Comparison of ENCODE assay signal across 8 cellular contexts in genomic region chr3:17692846-17693669, GRCh38. TPM values are rescaled to one million over a fixed set of nuclear protein-coding genes. Genes with fewer than 3 reads are reported as not detected.
DNase-seq lines count a peak whose midpoint lies in the region; ATAC-seq lines count a peak whose summit lies in the region.
"Not testable (repeated sequence)": the region's sequence is repeated elsewhere in the genome, so short reads cannot be mapped to it uniquely, and the experiment has no call there.

No MANE protein-coding gene starts in this region.

- H3K27ac Mint-ChIP-seq in CD4-positive, CD25-positive, alpha-beta regulatory T cell, result peak overlapping the region in 1 of 3 donors; percentile 80
- not testable (repeated sequence) for H3K27ac Mint-ChIP-seq in activated CD4-positive, alpha-beta T cell treated with anti-CD3 and anti-CD28 coated beads, Interleukin-2, amount 10 ng/mL, durations not matched to agents 24 days and 14 days; effector memory CD8-positive, alpha-beta T cell

- ATAC-seq in CD4-positive, CD25-positive, alpha-beta regulatory T cell (ENCODE audit: low read depth in 2 of 2), result peak; percentile 39 to 53
- peak; percentile 30 to 56 for ATAC-seq in activated T-cell treated with anti-CD3 and anti-CD28 coated beads, Interleukin-2, amount 50 U/mL, for 4 hours
- ATAC-seq in effector memory CD8-positive, alpha-beta T cell (replicated peaks), result peak; percentile 55

- H3K27me3 ChIP-seq in CD4-positive, CD25-positive, alpha-beta regulatory T cell (ENCODE audit: control insufficient read depth, insufficient read depth, low read length); HUES6 (ENCODE audit: control insufficient read depth, insufficient read depth, low read length); trophoblast cell (ENCODE audit: insufficient read depth, low read length): not testable (repeated sequence)

- H3K9ac ChIP-seq in HUES6 (ENCODE audit: low read length), result peak overlapping the region; percentile 66
- not testable (repeated sequence) for H3K9ac ChIP-seq in trophoblast cell (ENCODE audit: low read length)

- not testable (repeated sequence) for H3K4me2 ChIP-seq in trophoblast cell (ENCODE audit: low read length)

- H3K18ac ChIP-seq in trophoblast cell (ENCODE audit: low read length), result peak overlapping the region; percentile 78

- H3K9me3 ChIP-seq in CD4-positive, CD25-positive, alpha-beta regulatory T cell (ENCODE audit: control insufficient read depth in 2 of 2, low read length in 2 of 2); HUES6 (ENCODE audit: control insufficient read depth, insufficient read depth, low read depth, low read length); trophoblast cell (ENCODE audit: insufficient read depth, low read depth, low read length): not testable (repeated sequence)

- not testable (repeated sequence) for H3K4me3 ChIP-seq in CD4-positive, CD25-positive, alpha-beta regulatory T cell (ENCODE audit: low read depth, low read length); trophoblast cell (ENCODE audit: low read depth, low read length)
- peak overlapping the region; percentile 47; the same call in 1 of the 2 replicates for H3K4me3 ChIP-seq in HUES6 (ENCODE audit: low read depth, low read length)

- not testable (repeated sequence) for H4K91ac ChIP-seq in trophoblast cell (ENCODE audit: low read depth, low read length)

- peak in 2 of 3 donors; percentile 44 to 57 for DNase-seq in CD4-positive, CD25-positive, alpha-beta regulatory T cell
- DNase-seq in SIG-M5 treated with dmso at 0.1 percent for 504 hours (lab: John Stamatoyannopoulos, UW; ENCODE audit: unreplicated experiment), result peak; percentile 29
- DNase-seq in activated CD4-positive, alpha-beta T cell treated with anti-CD3 and anti-CD28 coated beads, Interleukin-2, amount 10 ng/mL, durations not matched to agents 24 days and 14 days, result peak; percentile 59
- DNase-seq in activated T-cell treated with anti-CD3 and anti-CD28 coated beads, Interleukin-2, amount 50 U/mL, for 4 hours, result peak; percentile 34
- DNase-seq in effector memory CD8-positive, alpha-beta T cell, result peak; percentile 2 to 13 (median 7)
- peak; percentile 38 to 61 for DNase-seq in trophoblast cell
- peak; percentile 27 to 29 for DNase-seq in stimulated activated CD4-positive, alpha-beta T cell treated with anti-CD3 and anti-CD28 coated beads, Interleukin-4, amount 100 ng/mL, for 48 hours (ENCODE audit: low read depth in 2 of 2)

- not testable (repeated sequence) for H3K4me1 ChIP-seq in CD4-positive, CD25-positive, alpha-beta regulatory T cell (ENCODE audit: control insufficient read depth, insufficient read depth, low read length, poor library complexity, severe bottlenecking); HUES6 (ENCODE audit: control insufficient read depth, insufficient read depth, low read length); trophoblast cell (ENCODE audit: control insufficient read depth in 1 of 2, insufficient read depth in 2 of 2, low read length in 2 of 2)

- not testable (repeated sequence) for H4K12ac ChIP-seq in trophoblast cell (ENCODE audit: low read depth, low read length)

- H3K4me3 Mint-ChIP-seq in CD4-positive, CD25-positive, alpha-beta regulatory T cell, result peak overlapping the region in 2 of 4 donors; percentile 27 to 67
- H3K4me3 Mint-ChIP-seq in activated CD4-positive, alpha-beta T cell treated with anti-CD3 and anti-CD28 coated beads, Interleukin-2, amount 10 ng/mL, durations not matched to agents 24 days and 14 days; activated T-cell treated with anti-CD3 and anti-CD28 coated beads, Interleukin-2, amount 50 U/mL, for 4 hours: not testable (repeated sequence)
- peak overlapping the region in 1 of 2 donors; percentile 41 for H3K4me3 Mint-ChIP-seq in effector memory CD8-positive, alpha-beta T cell

- intact Hi-C loops in activated CD4-positive, alpha-beta T cell treated with anti-CD3 and anti-CD28 coated beads, Interleukin-2, amount 10 ng/mL, durations not matched to agents 24 days and 14 days (cut with micrococcal nuclease), result not testable (repeated sequence)

- not testable (repeated sequence) for H3K36me3 ChIP-seq in CD4-positive, CD25-positive, alpha-beta regulatory T cell (ENCODE audit: control insufficient read depth, insufficient read depth, low read length); HUES6 (ENCODE audit: control insufficient read depth, insufficient read depth, low read length); trophoblast cell (ENCODE audit: control insufficient read depth in 1 of 2, insufficient read depth in 2 of 2, low read length in 2 of 2)

- not testable (repeated sequence) for H3K27ac ChIP-seq in CD4-positive, CD25-positive, alpha-beta regulatory T cell (ENCODE audit: insufficient read depth, low read length, poor library complexity, severe bottlenecking); HUES6 (ENCODE audit: low read depth, low read length); trophoblast cell (ENCODE audit: low read depth, low read length)

- H3K79me1 ChIP-seq in trophoblast cell (ENCODE audit: low read length), result not testable (repeated sequence)

- H2AFZ ChIP-seq in trophoblast cell (ENCODE audit: insufficient read depth, low read length, poor library complexity), result not testable (repeated sequence)

- H3K79me2 ChIP-seq in trophoblast cell (ENCODE audit: control insufficient read depth, insufficient read depth, low read length, poor library complexity), result not testable (repeated sequence)

- not testable (repeated sequence) for H3K27me3 Mint-ChIP-seq in CD4-positive, CD25-positive, alpha-beta regulatory T cell; activated CD4-positive, alpha-beta T cell treated with anti-CD3 and anti-CD28 coated beads, Interleukin-2, amount 10 ng/mL, durations not matched to agents 24 days and 14 days; activated T-cell treated with anti-CD3 and anti-CD28 coated beads, Interleukin-2, amount 50 U/mL, for 4 hours (ENCODE audit: low read depth); effector memory CD8-positive, alpha-beta T cell

- not testable (repeated sequence) for H3K4ac ChIP-seq in trophoblast cell (ENCODE audit: low read depth, low read length)

- not testable (repeated sequence) for H2AK5ac ChIP-seq in trophoblast cell (ENCODE audit: low read length)

- H3K14ac ChIP-seq in trophoblast cell (ENCODE audit: low read length), result not testable (repeated sequence)

- not testable (repeated sequence) for H2BK5ac ChIP-seq in trophoblast cell (ENCODE audit: low read depth, low read length, poor library complexity)

- not testable (repeated sequence) for H3K9me3 Mint-ChIP-seq in CD4-positive, CD25-positive, alpha-beta regulatory T cell; activated T-cell treated with anti-CD3 and anti-CD28 coated beads, Interleukin-2, amount 50 U/mL, for 4 hours; effector memory CD8-positive, alpha-beta T cell
- H3K9me3 Mint-ChIP-seq in activated CD4-positive, alpha-beta T cell treated with anti-CD3 and anti-CD28 coated beads, Interleukin-2, amount 10 ng/mL, durations not matched to agents 24 days and 14 days, result peaks cover 13% of the 10 kb centered on the region

- WGBS in trophoblast cell (ENCODE audit: extremely low coverage, insufficient coverage, insufficient read length), result no CpG with 5 or more reads among the region's 22 CpGs

- H3K23ac ChIP-seq in trophoblast cell (ENCODE audit: low read length), result not testable (repeated sequence)

- peaks cover 36% of the 10 kb centered on the region for H3K36me3 Mint-ChIP-seq in CD4-positive, CD25-positive, alpha-beta regulatory T cell
- not testable (repeated sequence) for H3K36me3 Mint-ChIP-seq in activated CD4-positive, alpha-beta T cell treated with anti-CD3 and anti-CD28 coated beads, Interleukin-2, amount 10 ng/mL, durations not matched to agents 24 days and 14 days (ENCODE audit: low read depth); effector memory CD8-positive, alpha-beta T cell (ENCODE audit: insufficient read depth)
- H3K36me3 Mint-ChIP-seq in activated T-cell treated with anti-CD3 and anti-CD28 coated beads, Interleukin-2, amount 50 U/mL, for 4 hours (ENCODE audit: insufficient read depth), result peaks cover 10% of the 10 kb centered on the region

- H2BK12ac ChIP-seq in trophoblast cell (ENCODE audit: low read length), result not testable (repeated sequence)

- not testable (repeated sequence) for H4K8ac ChIP-seq in trophoblast cell (ENCODE audit: low read depth, low read length)

- peaks cover 11 to 52% (median 34%) of the 10 kb centered on the region in 4 donors for H3K4me1 Mint-ChIP-seq in CD4-positive, CD25-positive, alpha-beta regulatory T cell
- not testable (repeated sequence) for H3K4me1 Mint-ChIP-seq in activated CD4-positive, alpha-beta T cell treated with anti-CD3 and anti-CD28 coated beads, Interleukin-2, amount 10 ng/mL, durations not matched to agents 24 days and 14 days
- H3K4me1 Mint-ChIP-seq in activated T-cell treated with anti-CD3 and anti-CD28 coated beads, Interleukin-2, amount 50 U/mL, for 4 hours (ENCODE audit: low read depth), result peaks cover 30% of the 10 kb centered on the region
- peaks cover 16 to 59% of the 10 kb centered on the region in 2 donors for H3K4me1 Mint-ChIP-seq in effector memory CD8-positive, alpha-beta T cell (ENCODE audit: low read depth in 2 of 2)

- H2BK120ac ChIP-seq in trophoblast cell (ENCODE audit: insufficient read depth, low read length, poor library complexity), result not testable (repeated sequence)

RNA-seq across cellular contexts. Expression of gene TBC1D5, which starts 49.4 kb away (rescaled TPM):
- total RNA-seq in CD4-positive, CD25-positive, alpha-beta regulatory T cell, result 61.6 TPM
- 10 to 100 TPM; 27.6 to 38.8 (median 33.6) TPM for polyA plus RNA-seq in CD4-positive, CD25-positive, alpha-beta regulatory T cell
- total RNA-seq in activated CD4-positive, alpha-beta T cell treated with anti-CD3 and anti-CD28 coated beads, Interleukin-2, amount 10 ng/mL, durations not matched to agents 24 days and 14 days, result 38.5 and 39.0 TPM in 2 replicates
- total RNA-seq in activated T-cell treated with anti-CD3 and anti-CD28 coated beads, Interleukin-2, amount 50 U/mL, for 4 hours, result 10 to 100 TPM; 22.4 to 25.3 (median 25.2) TPM
- 17.5 and 19.4 TPM in 2 replicates for polyA plus RNA-seq in trophoblast cell (2013)

Comparison
In these comparisons a context has a peak if more than half of its experiments do, and no peak if none do; other contexts are left out.
1. DNase-seq: peak in every context shown above with its lines; median percentile 59 in activated CD4-positive, alpha-beta T cell treated with anti-CD3 and anti-CD28 coated beads, Interleukin-2, amount 10 ng/mL, durations not matched to agents 24 days and 14 days; 50 in CD4-positive, CD25-positive, alpha-beta regulatory T cell; 50 in trophoblast cell; 34 in activated T-cell treated with anti-CD3 and anti-CD28 coated beads, Interleukin-2, amount 50 U/mL, for 4 hours; 29 in SIG-M5 treated with dmso at 0.1 percent for 504 hours; 28 in stimulated activated CD4-positive, alpha-beta T cell treated with anti-CD3 and anti-CD28 coated beads, Interleukin-4, amount 100 ng/mL, for 48 hours; 7 in effector memory CD8-positive, alpha-beta T cell.